10 cellular contexts compared by ENCODE assay signal in the genomic region with DNA sequence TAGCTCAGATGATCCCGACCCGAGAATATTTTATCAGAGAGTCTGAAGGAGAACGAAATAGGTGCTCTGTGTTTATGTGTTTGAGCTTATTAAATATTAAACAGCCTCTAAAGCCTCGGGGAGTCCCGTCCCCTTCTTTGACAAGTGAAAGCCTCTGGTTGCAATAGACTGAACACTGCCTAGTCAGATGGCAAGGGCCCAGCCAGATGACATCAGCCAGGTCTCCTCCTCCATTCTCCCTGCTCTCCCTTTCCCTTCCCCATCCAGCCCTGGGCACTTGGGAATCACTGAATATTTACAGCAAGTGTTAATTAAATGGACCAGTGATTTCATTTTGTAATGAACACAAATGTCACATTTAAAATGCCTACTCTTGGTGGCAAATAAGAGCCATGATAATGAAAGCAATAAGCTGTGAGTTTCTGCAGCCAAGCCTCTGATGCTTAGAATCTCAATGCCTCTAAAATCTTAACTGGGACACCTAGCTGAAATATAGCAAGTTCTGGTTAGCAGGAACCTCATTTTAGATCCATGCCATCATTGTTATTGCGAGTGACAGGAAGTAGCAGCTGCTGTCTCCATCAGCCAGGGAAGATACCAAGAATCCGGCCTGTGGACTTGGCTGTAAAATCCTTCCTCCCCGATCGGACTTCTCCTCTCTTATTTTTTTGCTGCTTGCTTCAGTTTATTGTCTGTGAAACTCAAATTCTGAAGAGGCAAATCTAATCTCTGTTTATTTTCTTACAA.
A peak's percentile ranks its signal among the peaks of the same experiment; 100 is the strongest.
DNase-seq lines count a peak whose midpoint lies in the region; ATAC-seq, FAIRE-seq and TF ChIP-seq lines count a peak whose summit lies in the region.
"Had no signal": no experiment of that assay in that cellular context is flagged by ENCODE, and none has a peak within 500 bp of the region (broad histone marks: within the 10 kb centered on the region; RNA-seq: fewer than 3 reads in every experiment).

No MANE protein-coding gene starts in this region.

- no peak for ATAC-seq in CD8-positive, alpha-beta T cell

- no peak for TF ChIP-seq EP300 in ovary (IDR thresholded peaks at IDR 0.05)

- 45 to 52% (median 49%) methylated on average over 9 of the region's 9 CpGs for WGBS in ovary, 3 donors

- CTCF ChIA-PET in CD8-positive, alpha-beta T cell (lab: Charles Lee): interaction anchor here (1.2 to 1.3 kb wide), 2 partner anchors 13 to 305 kb away, joined by 3 to 4 read pairs; no protein-coding TSS in a partner anchor

- H3K9me3 ChIP-seq in CD8-positive, alpha-beta T cell (ENCODE audit: low read length): no peaks in the 10 kb centered on the region
- H3K9me3 ChIP-seq in ovary: no peaks in the 10 kb centered on the region

- TF ChIP-seq POLR2A in ovary (IDR thresholded peaks at IDR 0.05) (no peak), GM12892 (IDR thresholded peaks at IDR 0.05; ENCODE audit: low read depth, low read length) (no peak)

- peaks cover 34% of the 10 kb centered on the region for H3K4me1 Mint-ChIP-seq in CD8-positive, alpha-beta T cell (ENCODE audit: low read depth)

- no peak for FAIRE-seq in GM12892 (lab: Jason Lieb, UNC)

- H3K27ac Mint-ChIP-seq in CD8-positive, alpha-beta T cell: no peak overlapping the region

- H3K27ac ChIP-seq in CD8-positive, alpha-beta T cell (ENCODE audit: low read depth, low read length): peak overlapping the region; percentile 12
- no peak overlapping the region for H3K27ac ChIP-seq in ovary
- H3K27ac ChIP-seq: cardiac muscle cell had no signal

- no peaks in the 10 kb centered on the region for H3K27me3 ChIP-seq in CD8-positive, alpha-beta T cell (ENCODE audit: insufficient read depth, low read length)
- H3K27me3 ChIP-seq in ovary: no peaks in the 10 kb centered on the region
- H3K27me3 ChIP-seq: cardiac muscle cell had no signal

- TF ChIP-seq CTCF in CD8-positive, alpha-beta T cell (IDR thresholded peaks at IDR 0.05): no peak
- TF ChIP-seq CTCF in fibroblast of the aortic adventitia (IDR thresholded peaks at IDR 0.05; ENCODE audit: insufficient read depth, low read length) (no peak), ovary (IDR thresholded peaks at IDR 0.05) (no peak)

- POLR2A ChIA-PET in CD8-positive, alpha-beta T cell (lab: Charles Lee): interaction anchor here (0.6 kb wide), 1 partner anchor 23 kb away, joined by 3 read pairs; no protein-coding TSS in a partner anchor

- no peak overlapping the region for H3K4me3 ChIP-seq in CD8-positive, alpha-beta T cell (ENCODE audit: low read depth, low read length)
- H3K4me3 ChIP-seq in fibroblast of the aortic adventitia (ENCODE audit: low read depth, low read length): no peak overlapping the region
- H3K4me3 ChIP-seq in ovary: no peak overlapping the region
- H3K4me3 ChIP-seq: cardiac muscle cell had no signal

- DNase-seq in CD8-positive, alpha-beta T cell: no peak
- DNase-seq in RPMI7951 (ENCODE audit: low read depth) (peak; percentile 66), fibroblast of the aortic adventitia (ENCODE audit: low read depth) (peak; percentile 72), ovary (peak; percentile 33 to 62 (median 41)), NCI-H524 treated with DMSO at 0.1 percent for 48 hours (lab: John Stamatoyannopoulos, UW) (no peak), GM12892 (ENCODE audit: insufficient read length) (no peak), iPS-NIHi7 (ENCODE audit: extremely low spot score) (no peak)
- DNase-seq in activated CD8-positive, alpha-beta memory T cell treated with anti-CD3 and anti-CD28 coated beads for 24 hours: no peak
- DNase-seq: NCI-H187 treated with DMSO at 0.1 percent for 48 hours had no signal

- intact Hi-C loops in CD8-positive, alpha-beta T cell (cut with DNase I, micrococcal nuclease): loop anchor here (5.0 to 10.0 kb wide), 9 partner anchors 708 to 1308 kb away; a partner anchor contains a TSS
- intact Hi-C loops in ovary (cut with DNase I): loop anchor here in 2 of 4 donors (1.0 to 10.0 kb wide), 4 partner anchors 166 to 422 kb away; no protein-coding TSS in a partner anchor

- no peaks in the 10 kb centered on the region for H3K9me3 Mint-ChIP-seq in CD8-positive, alpha-beta T cell

- no peaks in the 10 kb centered on the region for H3K36me3 ChIP-seq in CD8-positive, alpha-beta T cell (ENCODE audit: insufficient read depth, low read length)
- H3K36me3 ChIP-seq in ovary: no peaks in the 10 kb centered on the region
- H3K36me3 ChIP-seq: cardiac muscle cell had no signal

- H3K27me3 Mint-ChIP-seq in CD8-positive, alpha-beta T cell (ENCODE audit: low read depth): no peaks in the 10 kb centered on the region

- no peaks in the 10 kb centered on the region for H3K36me3 Mint-ChIP-seq in CD8-positive, alpha-beta T cell

- H3K4me1 ChIP-seq in CD8-positive, alpha-beta T cell (ENCODE audit: insufficient read depth, low read length): peaks cover 39% of the 10 kb centered on the region
- peaks cover 3% of the 10 kb centered on the region for H3K4me1 ChIP-seq in ovary (ENCODE audit: insufficient read depth)

- peak overlapping the region; percentile 53 for H3K4me3 Mint-ChIP-seq in CD8-positive, alpha-beta T cell

Comparison
In these comparisons a context has a peak if more than half of its experiments do, and no peak if none do; other contexts are left out.
1. DNase-seq: peak in RPMI7951 (single experiment), fibroblast of the aortic adventitia (single experiment) and ovary (5 of 5); none in CD8-positive, alpha-beta T cell (0 of 7), NCI-H524 treated with DMSO at 0.1 percent for 48 hours (single experiment), GM12892 (single experiment), activated CD8-positive, alpha-beta memory T cell treated with anti-CD3 and anti-CD28 coated beads for 24 hours (single experiment) and iPS-NIHi7 (single experiment).